Comparison of ENCODE assay signal across 3 cellular contexts in the genomic region with DNA sequence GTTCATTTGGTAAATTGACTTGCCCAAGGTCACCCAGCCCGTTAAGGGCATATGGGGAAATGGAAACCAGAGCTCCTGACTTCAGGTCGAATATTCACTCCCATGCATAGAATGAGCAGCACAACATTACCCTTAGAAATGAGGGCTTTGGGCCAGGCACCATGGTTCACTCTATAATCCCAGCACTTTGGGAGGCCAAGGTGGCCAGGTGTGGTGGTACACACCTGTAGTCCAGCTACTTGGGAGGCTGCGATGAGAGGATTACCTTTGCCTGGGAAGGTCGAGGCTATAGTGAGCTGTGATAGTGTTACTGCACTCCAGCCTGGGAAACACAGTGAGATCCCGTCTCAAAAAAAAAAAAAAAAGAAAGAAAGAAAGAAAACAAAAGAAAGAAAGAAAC.
"Had no signal": no experiment of that assay in that cellular context is flagged by ENCODE, and none has a peak within 500 bp of the region (broad histone marks: within the 10 kb centered on the region; RNA-seq: fewer than 3 reads in every experiment).

No MANE protein-coding gene starts in this region.

- H3K4me3 ChIP-seq: GM12878 had no signal

- DNase-seq: GDM1, GF-D8 had no signal

- ATAC-seq: GM12878 had no signal
